In the genomic region with DNA sequence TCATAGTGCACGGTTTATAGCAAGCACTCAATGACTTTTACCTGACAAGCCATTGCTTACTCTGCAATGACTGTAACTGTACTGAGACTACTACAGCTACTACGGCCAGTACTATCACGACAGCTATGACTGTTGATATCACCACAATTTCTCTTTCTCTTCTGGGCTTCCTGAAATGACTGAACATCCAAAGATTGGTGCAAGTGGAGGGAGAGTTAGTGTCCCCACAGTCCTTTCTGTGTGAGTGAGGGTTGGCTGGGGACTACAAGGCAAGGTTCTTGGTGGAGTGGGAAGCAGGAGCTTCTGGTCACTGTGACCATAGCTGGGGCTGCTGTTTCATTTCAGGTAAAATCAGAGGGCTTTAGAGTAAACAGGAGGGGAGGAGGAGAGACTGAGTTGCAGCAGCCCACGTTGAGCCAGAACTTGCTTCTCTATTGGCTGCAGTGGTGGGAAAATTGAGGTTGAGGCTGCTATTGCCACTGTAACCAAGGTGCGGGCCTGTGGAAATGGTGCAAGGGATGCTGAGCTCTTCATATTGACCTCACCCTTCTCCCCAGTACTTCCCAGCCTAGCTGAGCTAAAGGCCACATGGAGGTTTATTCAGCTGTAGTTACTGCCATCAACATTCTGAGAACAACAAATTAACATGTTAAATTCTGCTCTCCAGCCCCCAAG, we compare ENCODE assay signal across 1 cellular context.
TF ChIP-seq lines count a peak whose summit lies in the region.

No MANE protein-coding gene starts in this region.

TF ChIP-seq in K562, 482 proteins besides CTCF, POLR2A, EP300 and RAD21:
- TF ChIP-seq STAG1 (CRISPR knock-in tag; IDR thresholded peaks at IDR 0.05; ENCODE audit: borderline replicate concordance): 0 out of 2 replicates have a peak, but pooled peaks have one; percentile 24
- TF ChIP-seq TARDBP (IDR thresholded peaks at IDR 0.05): no peak
- TF ChIP-seq, protein P1, sequence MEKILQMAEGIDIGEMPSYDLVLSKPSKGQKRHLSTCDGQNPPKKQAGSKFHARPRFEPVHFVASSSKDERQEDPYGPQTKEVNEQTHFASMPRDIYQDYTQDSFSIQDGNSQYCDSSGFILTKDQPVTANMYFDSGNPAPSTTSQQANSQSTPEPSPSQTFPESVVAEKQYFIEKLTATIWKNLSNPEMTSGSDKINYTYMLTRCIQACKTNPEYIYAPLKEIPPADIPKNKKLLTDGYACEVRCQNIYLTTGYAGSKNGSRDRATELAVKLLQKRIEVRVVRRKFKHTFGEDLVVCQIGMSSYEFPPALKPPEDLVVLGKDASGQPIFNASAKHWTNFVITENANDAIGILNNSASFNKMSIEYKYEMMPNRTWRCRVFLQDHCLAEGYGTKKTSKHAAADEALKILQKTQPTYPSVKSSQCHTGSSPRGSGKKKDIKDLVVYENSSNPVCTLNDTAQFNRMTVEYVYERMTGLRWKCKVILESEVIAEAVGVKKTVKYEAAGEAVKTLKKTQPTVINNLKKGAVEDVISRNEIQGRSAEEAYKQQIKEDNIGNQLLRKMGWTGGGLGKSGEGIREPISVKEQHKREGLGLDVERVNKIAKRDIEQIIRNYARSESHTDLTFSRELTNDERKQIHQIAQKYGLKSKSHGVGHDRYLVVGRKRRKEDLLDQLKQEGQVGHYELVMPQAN (IDR thresholded peaks at IDR 0.05; ENCODE audit: borderline replicate concordance): no peak
- TF ChIP-seq KDM5B (IDR thresholded peaks at IDR 0.05; ENCODE audit: insufficient replicate concordance, low read depth, low read length): no peak
TF ChIP-seq in K562: peak in this region for 1.
